8 cellular contexts compared by ENCODE assay signal in genomic region chr10:91909178-91909677, GRCh38. TPM values are rescaled to one million over a fixed set of nuclear protein-coding genes. Genes with fewer than 3 reads are reported as not detected.
DNase-seq lines count a peak whose midpoint lies in the region; ATAC-seq and TF ChIP-seq lines count a peak whose summit lies in the region.

TSS of gene FGFBP3 (minus strand) at chr10:91909486. CDS start at chr10:91908969, 517 bp downstream.

- DNase-seq in activated T-cell treated with anti-CD3 and anti-CD28 coated beads for 1 hour (ENCODE audit: low read depth) (peak; percentile 17), activated T-cell treated with anti-CD3 and anti-CD28 coated beads for 4 hours (no peak), NCI-H1694 (lab: John Stamatoyannopoulos, UW) (peak; percentile 82), WERI-Rb-1 (peak; percentile 84), midbrain (lab: John Stamatoyannopoulos, UW) (peak; percentile 34), thyroid gland (peak; percentile 25 to 30)

- H3K4me1 ChIP-seq in endocrine pancreas (ENCODE audit: control insufficient read depth, insufficient read depth, low read length) (no peaks in the 10 kb centered on the region), thyroid gland (peaks cover 0 to 6% of the 10 kb centered on the region in 2 donors)

- peak within 1 kb of the TSS; percentile 66 for H3K9ac ChIP-seq in endocrine pancreas (ENCODE audit: control insufficient read depth, insufficient read depth, low read length)

- no peaks in the 10 kb centered on the region for H3K9me3 ChIP-seq in WERI-Rb-1 (ENCODE audit: severe bottlenecking)
- H3K9me3 ChIP-seq in endocrine pancreas (ENCODE audit: control insufficient read depth, low read length) = no peaks in the 10 kb centered on the region
- no peaks in the 10 kb centered on the region for H3K9me3 ChIP-seq in thyroid gland

- intact Hi-C loops in thyroid gland (cut with DNase I) = no loop called here

- peak within 1 kb of the TSS; percentile 84 for H3K4me3 ChIP-seq in WERI-Rb-1 (ENCODE audit: low read depth, low read length)
- peak within 1 kb of the TSS; percentile 99 for H3K4me3 ChIP-seq in endocrine pancreas (ENCODE audit: control insufficient read depth, insufficient read depth, low read length)
- H3K4me3 ChIP-seq in thyroid gland (replicated peaks in 1 of 3) = peak within 1 kb of the TSS; percentile 43 to 84 (median 56)

- H3K36me3 ChIP-seq in WERI-Rb-1 = peaks cover 6% of the 10 kb centered on the region; the same call in 1 of the 2 replicates
- no peaks in the 10 kb centered on the region for H3K36me3 ChIP-seq in endocrine pancreas (ENCODE audit: control insufficient read depth, insufficient read depth, low read length)
- no peaks in the 10 kb centered on the region for H3K36me3 ChIP-seq in thyroid gland

- no peak for TF ChIP-seq POLR2A in thyroid gland (IDR thresholded peaks at IDR 0.05)

- H3K27ac ChIP-seq in WERI-Rb-1 = peak within 1 kb of the TSS; percentile 58
- H3K27ac ChIP-seq in thyroid gland = peak within 1 kb of the TSS; percentile 22 to 77 (median 72)

- no peaks in the 10 kb centered on the region for H3K27me3 ChIP-seq in WERI-Rb-1 (ENCODE audit: insufficient read depth, low read depth, severe bottlenecking)
- no peaks in the 10 kb centered on the region for H3K27me3 ChIP-seq in endocrine pancreas (ENCODE audit: control insufficient read depth, insufficient read depth, low read length)
- H3K27me3 ChIP-seq in thyroid gland = no peaks in the 10 kb centered on the region

- WGBS in thyroid gland, 2 donors = 1% methylated on average over 16 of the region's 16 CpGs

- TF ChIP-seq CTCF in WERI-Rb-1 (IDR thresholded peaks at IDR 0.05; ENCODE audit: low read depth, low read length) (no peak), thyroid gland (IDR thresholded peaks at IDR 0.05) (peak in 1 of 6 experiments; percentile 3)

- no peak for ATAC-seq in HG03342 (IDR thresholded peaks at IDR 0.05; ENCODE audit: unreplicated experiment)

RNA-seq across cellular contexts. Expression of gene FGFBP3, which starts in this region (rescaled TPM):
- 1 to 10 TPM in 3 of 4 donors, under 1 TPM in 1; 0.96 to 2.6 (median 2.0) TPM for total RNA-seq in thyroid gland
